ENCODE assay signal across 2 cellular contexts in genomic region chr5:10502578-10502977, GRCh38.
TF ChIP-seq lines count a peak whose summit lies in the region.

No MANE protein-coding gene starts in this region.

TF ChIP-seq in SK-N-SH treated with all-trans-retinoic acid at 6 μM for 48 hours, 23 proteins besides CTCF, POLR2A, EP300 and RAD21:
- no peak for TF ChIP-seq POU6F1 (CRISPR knock-in tag; IDR thresholded peaks at IDR 0.05; ENCODE audit: borderline replicate concordance, low read depth)
- TF ChIP-seq ARNTL (CRISPR knock-in tag; IDR thresholded peaks at IDR 0.05; ENCODE audit: borderline replicate concordance, low read depth), result no peak
- TF ChIP-seq ZC3H10 (CRISPR knock-in tag; IDR thresholded peaks at IDR 0.05), result no peak
- TF ChIP-seq ZNF70 (CRISPR knock-in tag; IDR thresholded peaks at IDR 0.05), result no peak
- no peak for TF ChIP-seq PATZ1 (CRISPR knock-in tag; IDR thresholded peaks at IDR 0.05; ENCODE audit: borderline replicate concordance)
- TF ChIP-seq OSR1 (CRISPR knock-in tag; IDR thresholded peaks at IDR 0.05), result no peak
- TF ChIP-seq PPARA (CRISPR knock-in tag; IDR thresholded peaks at IDR 0.05; ENCODE audit: borderline replicate concordance), result no peak
- TF ChIP-seq ZFP3 (CRISPR knock-in tag; IDR thresholded peaks at IDR 0.05), result no peak
- no peak for TF ChIP-seq CSDC2 (CRISPR knock-in tag; IDR thresholded peaks at IDR 0.05)
- no peak for TF ChIP-seq ZNF565 (CRISPR knock-in tag; conservative IDR thresholded peaks at IDR 0.05; ENCODE audit: low read depth)
- no peak for TF ChIP-seq GLIS3 (CRISPR knock-in tag; IDR thresholded peaks at IDR 0.05)
- TF ChIP-seq RARB (CRISPR knock-in tag; IDR thresholded peaks at IDR 0.05), result no peak
- no peak for TF ChIP-seq BACH2 (CRISPR knock-in tag; IDR thresholded peaks at IDR 0.05; ENCODE audit: borderline replicate concordance)
- TF ChIP-seq ZNF8 (CRISPR knock-in tag; IDR thresholded peaks at IDR 0.05), result no peak
- no peak for TF ChIP-seq ISL1 (CRISPR knock-in tag; IDR thresholded peaks at IDR 0.05)
- TF ChIP-seq CSRNP3 (CRISPR knock-in tag; IDR thresholded peaks at IDR 0.05), result no peak

TF ChIP-seq in Ishikawa, 13 proteins besides CTCF, POLR2A, EP300 and RAD21 (continued from another document):
- no peak for TF ChIP-seq USF1 (IDR thresholded peaks at IDR 0.05)
- TF ChIP-seq ZBTB7A (IDR thresholded peaks at IDR 0.05; ENCODE audit: low read depth), result no peak
- no peak for TF ChIP-seq TCF12 (IDR thresholded peaks at IDR 0.05; ENCODE audit: low read depth)
- TF ChIP-seq YY1 (IDR thresholded peaks at IDR 0.05; ENCODE audit: low read depth), result no peak
